In genomic region chr17:80783971-80784370, GRCh38 we compare ENCODE assay signal across 21 cellular contexts.
DNase-seq lines count a peak whose midpoint lies in the region; ATAC-seq and TF ChIP-seq lines count a peak whose summit lies in the region.
"Had no signal": no experiment of that assay in that cellular context is flagged by ENCODE, and none has a peak within 500 bp of the region (broad histone marks: within the 10 kb centered on the region; RNA-seq: fewer than 3 reads in every experiment).

No MANE protein-coding gene starts in this region.

- WGBS in psoas muscle, 3 donors = 66 to 80% (median 72%) methylated on average over 6 of the region's 6 CpGs

- H3K9me2 ChIP-seq in OCI-LY1 (ENCODE audit: low read depth, low read length) = no peaks in the 10 kb centered on the region

- no peak overlapping the region for H3K4me3 Mint-ChIP-seq in activated T-cell treated with anti-CD3 and anti-CD28 coated beads, Interleukin-2, amount 50 U/mL, for 24 hours
- H3K4me3 Mint-ChIP-seq in chondrocyte (ENCODE audit: unreplicated experiment) = no peak overlapping the region
- H3K4me3 Mint-ChIP-seq: activated B cell treated with CpG ODN at 0.5 μM for 24 hours, IgD-negative memory B cell had no signal

- H3K4me1 Mint-ChIP-seq in activated T-cell treated with anti-CD3 and anti-CD28 coated beads, Interleukin-2, amount 50 U/mL, for 24 hours (ENCODE audit: low read depth) = peaks cover 92% of the 10 kb centered on the region
- peaks cover 67% of the 10 kb centered on the region for H3K4me1 Mint-ChIP-seq in chondrocyte (ENCODE audit: low read depth)

- intact Hi-C loops in psoas muscle (cut with DNase I) = no loop called here

- peaks cover 65% of the 10 kb centered on the region for H3K4me1 ChIP-seq in OCI-LY1 (ENCODE audit: insufficient read depth, low read length, severe bottlenecking)
- peaks cover 45% of the 10 kb centered on the region for H3K4me1 ChIP-seq in psoas muscle
- H3K4me1 ChIP-seq: prostate gland had no signal

- H3F3A ChIP-seq in OCI-LY1 (ENCODE audit: insufficient read depth, low read length) = no peaks in the 10 kb centered on the region

- no peaks in the 10 kb centered on the region for H3K27me3 ChIP-seq in OCI-LY1 (ENCODE audit: insufficient read depth, low read length)
- no peaks in the 10 kb centered on the region for H3K27me3 ChIP-seq in psoas muscle (ENCODE audit: insufficient read depth in 3 of 3, low read length in 2 of 3)

- H3K36me3 Mint-ChIP-seq in activated T-cell treated with anti-CD3 and anti-CD28 coated beads, Interleukin-2, amount 50 U/mL, for 24 hours (ENCODE audit: low read depth) = peaks cover 51% of the 10 kb centered on the region
- peaks cover 4% of the 10 kb centered on the region for H3K36me3 Mint-ChIP-seq in chondrocyte (ENCODE audit: low read depth)

- H4K20me1 ChIP-seq in OCI-LY1 (ENCODE audit: insufficient read depth, low read length) = no peaks in the 10 kb centered on the region

- H2AFZ ChIP-seq in OCI-LY1 (ENCODE audit: low read length) = no peak overlapping the region
- H2AFZ ChIP-seq: PC-9 had no signal

- no peak overlapping the region for H3K9ac ChIP-seq in OCI-LY1 (ENCODE audit: low read length)

- DNase-seq in activated T-cell treated with anti-CD3 and anti-CD28 coated beads, Interleukin-2, amount 50 U/mL, for 24 hours = peak; percentile 15
- no peak for DNase-seq in activated T-cell treated with anti-CD3 and anti-CD28 coated beads for 4 hours
- no peak for DNase-seq in chondrocyte (ENCODE audit: low spot score)
- no peak for DNase-seq in psoas muscle
- DNase-seq in Kasumi-1 (lab: John Stamatoyannopoulos, UW) = no peak
- DNase-seq in H4 (ENCODE audit: low spot score) = no peak
- no peak for DNase-seq in NOMO-1 (lab: John Stamatoyannopoulos, UW; ENCODE audit: unreplicated experiment in 2 of 2)
- DNase-seq: ACHN; activated B cell treated with CpG ODN at 0.5 μM for 24 hours; left cardiac atrium; NCI-H146; NCI-H2171 treated with DMSO at 0.1 percent for 48 hours; NCI-H82; PC-9; stimulated activated naive CD8-positive, alpha-beta T cell treated with anti-CD3 and anti-CD28 coated beads, Interleukin-15, amount 100 ng/mL, for 72 hours had no signal

- TF ChIP-seq CTCF in OCI-LY1 (IDR thresholded peaks at IDR 0.05; ENCODE audit: low read length) = no peak
- no peak for TF ChIP-seq CTCF in chondrocyte (IDR thresholded peaks at IDR 0.05)
- TF ChIP-seq CTCF in psoas muscle (IDR thresholded peaks at IDR 0.05) = no peak

- peaks cover 10% of the 10 kb centered on the region for H3K9me3 Mint-ChIP-seq in activated T-cell treated with anti-CD3 and anti-CD28 coated beads, Interleukin-2, amount 50 U/mL, for 24 hours
- H3K9me3 Mint-ChIP-seq in chondrocyte (ENCODE audit: low read depth) = peaks cover 3% of the 10 kb centered on the region
- H3K9me3 Mint-ChIP-seq: activated B cell treated with CpG ODN at 0.5 μM for 24 hours, IgD-negative memory B cell had no signal

- peaks cover 78% of the 10 kb centered on the region for H3K36me3 ChIP-seq in OCI-LY1 (ENCODE audit: insufficient read depth, low read length)
- H3K36me3 ChIP-seq in psoas muscle (ENCODE audit: insufficient read depth in 1 of 2, low read depth in 1 of 2) = no peaks in the 10 kb centered on the region
- H3K36me3 ChIP-seq: prostate gland had no signal

- peaks cover 53% of the 10 kb centered on the region for H3K79me2 ChIP-seq in OCI-LY1 (ENCODE audit: insufficient read depth, low read length)

- H3K9me3 ChIP-seq in OCI-LY1 (ENCODE audit: low read length) = peaks cover 3% of the 10 kb centered on the region
- H3K9me3 ChIP-seq in psoas muscle = no peaks in the 10 kb centered on the region
- H3K9me3 ChIP-seq: prostate gland had no signal

- ATAC-seq in psoas muscle = no peak
- ATAC-seq: HCT116; left cardiac atrium; stimulated activated naive CD8-positive, alpha-beta T cell treated with anti-CD3 and anti-CD28 coated beads, Interleukin-15, amount 100 ng/mL, for 72 hours had no signal

- H3K4me3 ChIP-seq in OCI-LY1 (ENCODE audit: low read depth, low read length, poor library complexity, severe bottlenecking) (no peak overlapping the region), psoas muscle (no peak overlapping the region)
- H3K4me3 ChIP-seq: PC-9, prostate gland, skin epidermis had no signal

- peak overlapping the region; percentile 37 for H3K27ac Mint-ChIP-seq in activated T-cell treated with anti-CD3 and anti-CD28 coated beads, Interleukin-2, amount 50 U/mL, for 24 hours
- H3K27ac Mint-ChIP-seq in chondrocyte (ENCODE audit: unreplicated experiment) = peak overlapping the region; percentile 22
- H3K27ac Mint-ChIP-seq: activated B cell treated with CpG ODN at 0.5 μM for 24 hours, IgD-negative memory B cell had no signal

- no peaks in the 10 kb centered on the region for H3K27me3 Mint-ChIP-seq in activated T-cell treated with anti-CD3 and anti-CD28 coated beads, Interleukin-2, amount 50 U/mL, for 24 hours
- no peaks in the 10 kb centered on the region for H3K27me3 Mint-ChIP-seq in chondrocyte (ENCODE audit: low read depth)
- H3K27me3 Mint-ChIP-seq: activated B cell treated with CpG ODN at 0.5 μM for 24 hours; IgD-negative memory B cell; stimulated activated naive CD8-positive, alpha-beta T cell treated with anti-CD3 and anti-CD28 coated beads, Interleukin-15, amount 100 ng/mL, for 72 hours had no signal

- H3K27ac ChIP-seq in OCI-LY1 (ENCODE audit: low read depth, low read length, poor library complexity, severe bottlenecking) (peak overlapping the region; percentile 96), psoas muscle (peak overlapping the region; percentile 70)
- H3K27ac ChIP-seq: epithelial cell of prostate, PC-9, prostate gland had no signal

- H3K4me2 ChIP-seq in OCI-LY1 (ENCODE audit: low read length) = no peak overlapping the region
- H3K4me2 ChIP-seq: PC-9 had no signal
